In genomic region chr14:41872906-41873305, GRCh38 we compare ENCODE assay signal across 1 cellular context.
TF ChIP-seq lines count a peak whose summit lies in the region.

No MANE protein-coding gene starts in this region.

TF ChIP-seq in IMR-90, 13 proteins besides CTCF, POLR2A, EP300 and RAD21 (continued from another document):
- TF ChIP-seq ELK1 (IDR thresholded peaks at IDR 0.05; ENCODE audit: borderline replicate concordance, low read depth, low read length) (no peak), USF2 (IDR thresholded peaks at IDR 0.05; ENCODE audit: low read depth, low read length) (no peak), CHD1 (IDR thresholded peaks at IDR 0.05; ENCODE audit: low read depth, low read length) (no peak)
